ENCODE assay signal across 9 cellular contexts in genomic region chr2:128305555-128306080, GRCh38. TPM values are rescaled to one million over a fixed set of nuclear protein-coding genes. Genes with fewer than 3 reads are reported as not detected.
DNase-seq lines count a peak whose midpoint lies in the region; ATAC-seq and TF ChIP-seq lines count a peak whose summit lies in the region.
"Had no signal": no experiment of that assay in that cellular context is flagged by ENCODE, and none has a peak within 500 bp of the region (broad histone marks: within the 10 kb centered on the region; RNA-seq: fewer than 3 reads in every experiment).

No MANE protein-coding gene starts in this region.

- ATAC-seq in stimulated activated naive CD8-positive, alpha-beta T cell treated with anti-CD3 and anti-CD28 coated beads, Interleukin-15, amount 100 ng/mL, for 72 hours = no peak

- no peaks in the 10 kb centered on the region for H3K27me3 ChIP-seq in HAP-1 (ENCODE audit: low read depth)

- H3K27ac Mint-ChIP-seq in MCF 10A (ENCODE audit: low read depth, unreplicated experiment) (peak overlapping the region; percentile 95), nephron (peak overlapping the region; percentile 92 to 96 (median 95))
- H3K27ac Mint-ChIP-seq in stimulated activated naive CD8-positive, alpha-beta T cell treated with anti-CD3 and anti-CD28 coated beads, Interleukin-15, amount 100 ng/mL, for 72 hours = no peak overlapping the region
- H3K27ac Mint-ChIP-seq: CD4-positive, CD25-positive, alpha-beta regulatory T cell had no signal

- POLR2A ChIA-PET in MCF 10A (lab: Yijun Ruan, JAX) = interaction anchor here (0.7 to 2.5 kb wide), 8 partner anchors 11 to 422 kb away, joined by 3 to 9 read pairs (median 4); no protein-coding TSS in a partner anchor

- peaks cover 11% of the 10 kb centered on the region for H3K36me3 ChIP-seq in HAP-1 (replicated peaks)

- no TSS peak for BruUV-seq in MCF 10A (replicated peaks; lab: Mats Ljungman, UMichigan)

- TF ChIP-seq POLR2A in NB4 (IDR thresholded peaks at IDR 0.05; ENCODE audit: extremely low read depth, insufficient read length) = no peak

- H3K9me3 Mint-ChIP-seq in MCF 10A (ENCODE audit: unreplicated experiment) (no peaks in the 10 kb centered on the region), nephron (no peaks in the 10 kb centered on the region)
- H3K9me3 Mint-ChIP-seq in stimulated activated naive CD8-positive, alpha-beta T cell treated with anti-CD3 and anti-CD28 coated beads, Interleukin-15, amount 100 ng/mL, for 72 hours = no peaks in the 10 kb centered on the region
- H3K9me3 Mint-ChIP-seq: CD4-positive, CD25-positive, alpha-beta regulatory T cell had no signal

- H3K27me3 Mint-ChIP-seq in MCF 10A (ENCODE audit: insufficient read depth, unreplicated experiment) = no peaks in the 10 kb centered on the region
- H3K27me3 Mint-ChIP-seq in nephron (ENCODE audit: low read depth) = no peaks in the 10 kb centered on the region
- H3K27me3 Mint-ChIP-seq in stimulated activated naive CD8-positive, alpha-beta T cell treated with anti-CD3 and anti-CD28 coated beads, Interleukin-15, amount 100 ng/mL, for 72 hours = no peaks in the 10 kb centered on the region
- H3K27me3 Mint-ChIP-seq: CD4-positive, CD25-positive, alpha-beta regulatory T cell had no signal

- H3K4me3 Mint-ChIP-seq in MCF 10A (ENCODE audit: unreplicated experiment) (peak overlapping the region; percentile 60), nephron (peak overlapping the region in 2 of 3 experiments; percentile 8 to 19)
- H3K4me3 Mint-ChIP-seq in stimulated activated naive CD8-positive, alpha-beta T cell treated with anti-CD3 and anti-CD28 coated beads, Interleukin-15, amount 100 ng/mL, for 72 hours = no peak overlapping the region
- H3K4me3 Mint-ChIP-seq: CD4-positive, CD25-positive, alpha-beta regulatory T cell had no signal

- peak; percentile 75 for DNase-seq in NCI-H748 (lab: John Stamatoyannopoulos, UW; ENCODE audit: unreplicated experiment)
- no peak for DNase-seq in NCI-H748 treated with DMSO at 0.1 percent for 48 hours (lab: John Stamatoyannopoulos, UW)
- DNase-seq in NB4 (ENCODE audit: low read depth) = peak; percentile 52
- no peak for DNase-seq in MCF 10A (ENCODE audit: unreplicated experiment)
- no peak for DNase-seq in NOMO-1 treated with DMSO at 0.1 percent for 48 hours (lab: John Stamatoyannopoulos, UW; ENCODE audit: unreplicated experiment)
- DNase-seq in stimulated activated naive CD8-positive, alpha-beta T cell treated with anti-CD3 and anti-CD28 coated beads, Interleukin-15, amount 100 ng/mL, for 72 hours = no peak
- DNase-seq in HAP-1 (ENCODE audit: low spot score in 2 of 2) = no peak
- DNase-seq: CD4-positive, CD25-positive, alpha-beta regulatory T cell had no signal

- CTCF ChIA-PET in MCF 10A (lab: Yijun Ruan, JAX) = interaction anchor here (0.6 to 1.8 kb wide), 13 partner anchors 10 to 697 kb away, joined by 3 to 8 read pairs (median 4); no protein-coding TSS in a partner anchor

- intact Hi-C loops in MCF 10A (cut with micrococcal nuclease) = loop anchor here (1.0 to 10.0 kb wide), 3 partner anchors 45 to 241 kb away; no protein-coding TSS in a partner anchor

- H3K36me3 Mint-ChIP-seq in MCF 10A (ENCODE audit: insufficient read depth, unreplicated experiment) (no peaks in the 10 kb centered on the region), nephron (ENCODE audit: low read depth) (peaks cover 6% of the 10 kb centered on the region)
- H3K36me3 Mint-ChIP-seq: CD4-positive, CD25-positive, alpha-beta regulatory T cell had no signal

- peaks cover 12% of the 10 kb centered on the region for H3K4me1 ChIP-seq in HAP-1

- H3K4me1 Mint-ChIP-seq in MCF 10A (ENCODE audit: insufficient read depth, unreplicated experiment) (peaks cover 51% of the 10 kb centered on the region), nephron (peaks cover 79% of the 10 kb centered on the region)
- H3K4me1 Mint-ChIP-seq in stimulated activated naive CD8-positive, alpha-beta T cell treated with anti-CD3 and anti-CD28 coated beads, Interleukin-15, amount 100 ng/mL, for 72 hours = peaks cover 16% of the 10 kb centered on the region

- H3K9me3 ChIP-seq in HAP-1 = no peaks in the 10 kb centered on the region

- TF ChIP-seq CTCF in NB4 (IDR thresholded peaks at IDR 0.05; ENCODE audit: low read depth, low read length) (no peak), MCF 10A (IDR thresholded peaks at IDR 0.05; ENCODE audit: unreplicated experiment) (no peak), nephron (IDR thresholded peaks at IDR 0.05; ENCODE audit: unreplicated experiment in 3 of 3) (no peak)

- H3K4me3 ChIP-seq in NB4 (ENCODE audit: low read depth, low read length) = no peak overlapping the region
- H3K4me3 ChIP-seq in HAP-1 = no peak overlapping the region

- in situ Hi-C loops in HAP-1 (cut with MboI; ENCODE audit: low sequenced_read_pairs) = no loop called here

RNA-seq across cellular contexts. Expression of gene HS6ST1, which starts 13.1 kb away (rescaled TPM):
- 9.6 and 11.4 TPM in 2 replicates for total RNA-seq in MCF 10A (2022)

Comparison
In these comparisons a context has a peak if more than half of its experiments do, and no peak if none do; other contexts are left out.
1. DNase-seq: peak in NCI-H748 (single experiment) and NB4 (single experiment); none in NCI-H748 treated with DMSO at 0.1 percent for 48 hours (single experiment), MCF 10A (single experiment), NOMO-1 treated with DMSO at 0.1 percent for 48 hours (single experiment), stimulated activated naive CD8-positive, alpha-beta T cell treated with anti-CD3 and anti-CD28 coated beads, Interleukin-15, amount 100 ng/mL, for 72 hours (0 of 2) and HAP-1 (0 of 2).
2. H3K27ac Mint-ChIP-seq: peak in MCF 10A (single experiment) and nephron (3 of 3); none in stimulated activated naive CD8-positive, alpha-beta T cell treated with anti-CD3 and anti-CD28 coated beads, Interleukin-15, amount 100 ng/mL, for 72 hours (0 of 2).
3. H3K4me3 Mint-ChIP-seq: peak in MCF 10A (single experiment) and nephron (2 of 3); none in stimulated activated naive CD8-positive, alpha-beta T cell treated with anti-CD3 and anti-CD28 coated beads, Interleukin-15, amount 100 ng/mL, for 72 hours (0 of 2).